ENCODE assay signal across 10 cellular contexts in the genomic region with DNA sequence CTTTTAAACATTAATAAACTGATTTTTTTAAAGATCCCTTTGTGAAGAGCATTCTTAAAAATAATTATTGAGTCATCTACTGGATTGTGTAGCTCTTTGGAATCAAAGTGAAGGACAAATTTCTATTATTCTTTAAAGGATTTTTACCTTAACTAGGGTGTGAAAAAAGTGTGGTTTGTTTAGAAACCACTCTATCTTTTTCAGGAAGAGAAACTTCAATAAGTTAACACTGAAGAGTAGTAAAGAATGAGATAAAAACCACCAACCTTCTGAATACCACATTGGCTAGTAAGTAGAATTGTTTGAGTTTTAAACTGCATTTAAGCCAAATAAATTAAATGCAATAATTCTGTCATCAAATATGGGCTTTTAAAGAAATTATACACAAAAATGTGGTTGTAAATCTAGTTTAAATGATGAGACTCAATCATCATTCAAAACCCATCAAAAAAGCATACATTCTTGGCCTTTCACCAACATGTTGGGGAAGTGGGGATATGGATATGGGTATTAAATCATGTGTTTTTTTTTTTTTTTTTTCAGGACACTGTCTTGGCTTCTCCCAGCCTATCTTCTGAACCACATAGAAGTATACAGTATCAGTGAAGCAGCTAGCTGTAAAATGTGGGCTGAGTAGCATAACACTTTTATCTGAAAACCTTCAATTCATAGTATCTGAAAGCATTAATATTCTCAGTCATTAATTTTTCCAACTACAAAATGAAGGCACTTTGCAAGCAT. TPM values are rescaled to one million over a fixed set of nuclear protein-coding genes. Genes with fewer than 3 reads are reported as not detected.
DNase-seq lines count a peak whose midpoint lies in the region; ATAC-seq, FAIRE-seq and TF ChIP-seq lines count a peak whose summit lies in the region.
"Had no signal": no experiment of that assay in that cellular context is flagged by ENCODE, and none has a peak within 500 bp of the region (broad histone marks: within the 10 kb centered on the region; RNA-seq: fewer than 3 reads in every experiment).

No MANE protein-coding gene starts in this region.

- TF ChIP-seq CTCF in Loucy (conservative IDR thresholded peaks at IDR 0.05; ENCODE audit: low read length) (no peak), prostate gland (IDR thresholded peaks at IDR 0.05) (no peak)

- no peaks in the 10 kb centered on the region for H3K9me2 ChIP-seq in Loucy (replicated peaks; ENCODE audit: low read depth, low read length)

- H3K79me2 ChIP-seq in Loucy (ENCODE audit: insufficient read depth, low read length), result no peaks in the 10 kb centered on the region

- H3K27me3 Mint-ChIP-seq in memory B cell, result no peaks in the 10 kb centered on the region

- no peak overlapping the region for H3K9ac ChIP-seq in Loucy (ENCODE audit: low read depth, low read length, poor library complexity, severe bottlenecking)

- H3K36me3 Mint-ChIP-seq in memory B cell, result peaks cover 32% of the 10 kb centered on the region

- no peak overlapping the region for H2AFZ ChIP-seq in Loucy (ENCODE audit: low read length)

- H3K27me3 ChIP-seq in Loucy (ENCODE audit: insufficient read depth, low read length, poor library complexity, severe bottlenecking) (no peaks in the 10 kb centered on the region), prostate gland (replicated peaks; ENCODE audit: insufficient read depth) (no peaks in the 10 kb centered on the region)

- H3K4me1 ChIP-seq in Loucy (ENCODE audit: insufficient read depth, low read length, poor library complexity, severe bottlenecking) (peaks cover 23% of the 10 kb centered on the region), prostate gland (replicated peaks) (no peaks in the 10 kb centered on the region)

- no peak overlapping the region for H3K27ac ChIP-seq in prostate gland

- H3K27ac Mint-ChIP-seq in memory B cell, result no peak overlapping the region

- TF ChIP-seq POLR2A in prostate gland (IDR thresholded peaks at IDR 0.05), result no peak

- H4K20me1 ChIP-seq in Loucy (ENCODE audit: insufficient read depth, low read length, poor library complexity, severe bottlenecking), result no peaks in the 10 kb centered on the region

- DNase-seq in GM18507 (ENCODE audit: extremely low spot score, insufficient read length, low read depth), result no peak
- no peak for DNase-seq in memory B cell (ENCODE audit: low spot score in 2 of 2)
- DNase-seq in prostate gland (ENCODE audit: low spot score), result no peak
- DNase-seq in RCC 7860 (ENCODE audit: low spot score), result no peak
- no peak for DNase-seq in NCI-H187 (lab: John Stamatoyannopoulos, UW)
- DNase-seq in NCI-H774 (lab: John Stamatoyannopoulos, UW), result no peak
- DNase-seq: islet precursor cell, MG63 had no signal

- peaks cover 51% of the 10 kb centered on the region for H3K4me1 Mint-ChIP-seq in memory B cell

- H3K9me3 ChIP-seq in Loucy (ENCODE audit: insufficient read depth, low read depth, low read length) (no peaks in the 10 kb centered on the region), prostate gland (no peaks in the 10 kb centered on the region)
- H3K9me3 ChIP-seq: MG63 had no signal

- no peak overlapping the region for H3K4me3 ChIP-seq in Loucy (ENCODE audit: low read length, poor library complexity, severe bottlenecking)
- no peak overlapping the region for H3K4me3 ChIP-seq in prostate gland
- H3K4me3 ChIP-seq: MG63 had no signal

- intact Hi-C loops in prostate gland (cut with DNase I), result no loop called here

- ATAC-seq in GM21381 (IDR thresholded peaks at IDR 0.05; ENCODE audit: unreplicated experiment) (peak; percentile 32), memory B cell (ENCODE audit: low read depth) (no peak)

- H3K9me3 Mint-ChIP-seq in memory B cell, result no peaks in the 10 kb centered on the region

- FAIRE-seq in GM18507 (lab: Jason Lieb, UNC) (peak; percentile 84), RCC 7860 (lab: Jason Lieb, UNC) (no peak)

- peak overlapping the region; percentile 27 for H3K4me3 Mint-ChIP-seq in memory B cell

- H3F3A ChIP-seq in Loucy (ENCODE audit: low read depth), result no peaks in the 10 kb centered on the region

- H3K36me3 ChIP-seq in Loucy (ENCODE audit: insufficient read depth, low read length), result no peaks in the 10 kb centered on the region
- no peaks in the 10 kb centered on the region for H3K36me3 ChIP-seq in prostate gland
- H3K36me3 ChIP-seq: MG63 had no signal

- peak overlapping the region; percentile 7 for H3K4me2 ChIP-seq in Loucy (ENCODE audit: low read depth, low read length, poor library complexity, severe bottlenecking)

RNA-seq across cellular contexts. Expression of gene S1PR1, which starts 4.8 kb away (rescaled TPM):
- 10 to 100 TPM in 1 of 2 donors, 1 to 10 TPM in 1; 9.7 to 24.2 TPM for total RNA-seq in prostate gland
